ENCODE assay signal across 10 cellular contexts in the genomic region with DNA sequence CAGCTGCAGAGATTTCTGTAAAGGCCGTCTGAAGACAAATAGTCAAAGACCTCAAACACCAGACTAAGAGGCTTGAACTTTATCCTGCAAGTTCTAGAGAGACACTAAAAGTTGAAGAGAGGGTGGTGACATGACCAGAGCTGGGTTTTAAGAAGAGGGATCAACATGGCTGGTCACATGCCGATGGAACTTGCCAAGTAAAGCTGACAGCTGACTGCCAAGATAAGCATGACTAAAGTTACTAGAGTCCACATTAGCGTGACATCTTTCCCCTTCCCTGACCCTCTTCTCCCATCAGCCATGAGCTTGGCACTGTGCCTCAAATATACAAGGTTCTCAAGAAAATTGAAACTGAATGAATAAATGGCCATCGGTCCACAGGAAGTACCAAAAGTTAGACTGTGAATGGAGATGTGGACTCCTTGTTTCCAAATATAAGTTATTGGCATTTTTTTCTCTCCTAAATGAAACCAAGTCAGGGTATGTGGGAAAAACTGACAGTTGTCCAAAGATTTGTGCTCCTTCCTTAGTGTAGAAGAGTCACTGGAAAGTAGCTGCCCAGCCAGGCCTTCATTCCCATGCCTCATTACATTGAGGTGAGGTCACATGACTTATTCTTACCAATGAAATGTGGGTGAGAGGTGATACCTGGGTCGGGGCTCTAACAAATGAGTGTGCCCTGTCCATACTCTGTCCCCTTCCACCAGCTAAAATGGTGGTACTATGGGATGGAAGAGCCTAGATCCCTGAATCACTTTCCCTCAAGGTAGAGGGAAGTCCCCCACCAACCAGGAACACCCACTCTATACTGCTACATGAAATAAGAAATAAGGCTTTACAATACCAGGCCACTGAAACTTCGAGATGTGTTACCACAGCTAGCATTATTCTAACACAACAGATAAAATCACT. TPM values are rescaled to one million over a fixed set of nuclear protein-coding genes. Genes with fewer than 3 reads are reported as not detected.
DNase-seq lines count a peak whose midpoint lies in the region; ATAC-seq and TF ChIP-seq lines count a peak whose summit lies in the region.
"Had no signal": no experiment of that assay in that cellular context is flagged by ENCODE, and none has a peak within 500 bp of the region (broad histone marks: within the 10 kb centered on the region; RNA-seq: fewer than 3 reads in every experiment).

No MANE protein-coding gene starts in this region.

- H3K4me1 Mint-ChIP-seq in activated naive CD8-positive, alpha-beta T cell treated with anti-CD3 and anti-CD28 coated beads, Interleukin-2, amount 50 U/mL, for 24 hours, result peaks cover 48% of the 10 kb centered on the region
- peaks cover 22% of the 10 kb centered on the region for H3K4me1 Mint-ChIP-seq in mesothelial cell of epicardium

- no peaks in the 10 kb centered on the region for H3K9me2 ChIP-seq in SK-N-SH

- TF ChIP-seq CTCF in mesothelial cell of epicardium (IDR thresholded peaks at IDR 0.05; ENCODE audit: unreplicated experiment) (no peak), SK-N-SH (IDR thresholded peaks at IDR 0.05) (no peak)

- H4K20me1 ChIP-seq in SK-N-SH (ENCODE audit: insufficient read depth), result no peaks in the 10 kb centered on the region

- peaks cover 44% of the 10 kb centered on the region for H3K36me3 Mint-ChIP-seq in activated naive CD8-positive, alpha-beta T cell treated with anti-CD3 and anti-CD28 coated beads, Interleukin-2, amount 50 U/mL, for 24 hours (ENCODE audit: low read depth)
- H3K36me3 Mint-ChIP-seq in mesothelial cell of epicardium, result peaks cover 31% of the 10 kb centered on the region

- no peaks in the 10 kb centered on the region for H3K9me3 ChIP-seq in SK-N-SH

- no peak for TF ChIP-seq RAD21 in SK-N-SH (IDR thresholded peaks at IDR 0.05; ENCODE audit: low read length)

- ATAC-seq in activated naive CD8-positive, alpha-beta T cell treated with anti-CD3 and anti-CD28 coated beads, Interleukin-2, amount 50 U/mL, for 24 hours, result peak; percentile 77
- no peak for ATAC-seq in GM18520 (IDR thresholded peaks at IDR 0.05; ENCODE audit: unreplicated experiment)

- peak overlapping the region; percentile 39 for H3K27ac Mint-ChIP-seq in activated naive CD8-positive, alpha-beta T cell treated with anti-CD3 and anti-CD28 coated beads, Interleukin-2, amount 50 U/mL, for 24 hours
- no peak overlapping the region for H3K27ac Mint-ChIP-seq in mesothelial cell of epicardium

- no peak for TF ChIP-seq EP300 in SK-N-SH (IDR thresholded peaks at IDR 0.05; ENCODE audit: borderline replicate concordance in 1 of 2, low read depth in 1 of 2, low read length in 1 of 2)

- H3K4me3 ChIP-seq in skeletal muscle cell (ENCODE audit: low read depth, low read length), result no peak overlapping the region
- no peak overlapping the region for H3K4me3 ChIP-seq in SK-N-SH (ENCODE audit: low read depth in 2 of 2, low read length in 1 of 2)

- CTCF ChIA-PET in SK-N-SH (lab: Yijun Ruan, JAX), result interaction anchor here (1.9 to 7.6 kb wide), 3 partner anchors 10 to 15 kb away, joined by 8 to 61 read pairs (median 17); no protein-coding TSS in a partner anchor

- no peak overlapping the region for H3K4me3 Mint-ChIP-seq in activated naive CD8-positive, alpha-beta T cell treated with anti-CD3 and anti-CD28 coated beads, Interleukin-2, amount 50 U/mL, for 24 hours
- no peak overlapping the region for H3K4me3 Mint-ChIP-seq in mesothelial cell of epicardium

- H3K4me1 ChIP-seq in SK-N-SH (ENCODE audit: control insufficient read depth in 1 of 2, insufficient read depth in 2 of 2, low read depth in 1 of 2, low read length in 1 of 2), result peaks cover 13 to 27% of the 10 kb centered on the region in 2 experiments; a peak in 3 of 4 replicates

- no peaks in the 10 kb centered on the region for H3K9me3 Mint-ChIP-seq in activated naive CD8-positive, alpha-beta T cell treated with anti-CD3 and anti-CD28 coated beads, Interleukin-2, amount 50 U/mL, for 24 hours
- H3K9me3 Mint-ChIP-seq in mesothelial cell of epicardium, result peaks cover 5% of the 10 kb centered on the region

- H3F3A ChIP-seq in SK-N-SH (replicated peaks; ENCODE audit: insufficient read depth), result peaks cover 5% of the 10 kb centered on the region

- peaks cover 8 to 13% of the 10 kb centered on the region in 2 experiments for H3K36me3 ChIP-seq in SK-N-SH (replicated peaks in 1 of 2; ENCODE audit: control insufficient read depth in 1 of 2, insufficient read depth in 2 of 2, low read length in 1 of 2)

- DNase-seq in EH (ENCODE audit: low read depth) (peak; percentile 61), glomerular visceral epithelial cell (ENCODE audit: extremely low spot score) (peak; percentile 48), skeletal muscle cell (ENCODE audit: low read depth) (peak; percentile 56), NCI-H2171 treated with DMSO at 0.1 percent for 48 hours (lab: John Stamatoyannopoulos, UW) (no peak), mesothelial cell of epicardium (ENCODE audit: low spot score in 2 of 2, unreplicated experiment in 2 of 2) (no peak), SK-N-SH (no peak)
- DNase-seq in activated naive CD8-positive, alpha-beta T cell treated with anti-CD3 and anti-CD28 coated beads, Interleukin-2, amount 50 U/mL, for 24 hours, result no peak
- DNase-seq: DMS153, NCI-H69 had no signal

- no peaks in the 10 kb centered on the region for H3K27me3 ChIP-seq in SK-N-SH (ENCODE audit: insufficient read depth)

- 86% methylated on average over 6 of the region's 6 CpGs for WGBS in SK-N-SH (ENCODE audit: low lambda C conversion rate)

- no peak overlapping the region for H3K9ac ChIP-seq in SK-N-SH

- no peaks in the 10 kb centered on the region for H3K27me3 Mint-ChIP-seq in activated naive CD8-positive, alpha-beta T cell treated with anti-CD3 and anti-CD28 coated beads, Interleukin-2, amount 50 U/mL, for 24 hours
- no peaks in the 10 kb centered on the region for H3K27me3 Mint-ChIP-seq in mesothelial cell of epicardium (ENCODE audit: low read depth)

- peaks cover 51% of the 10 kb centered on the region for H3K79me2 ChIP-seq in SK-N-SH (ENCODE audit: insufficient read depth)

- no peak overlapping the region for H2AFZ ChIP-seq in SK-N-SH (ENCODE audit: low read depth)

- no peak overlapping the region for H3K4me2 ChIP-seq in SK-N-SH

- POLR2A ChIA-PET in SK-N-SH (lab: Yijun Ruan, JAX), result interaction anchor here (0.8 kb wide), 1 partner anchor 12 kb away, joined by 4 read pairs; no protein-coding TSS in a partner anchor

- H3K27ac ChIP-seq in SK-N-SH (ENCODE audit: low read depth in 2 of 2, low read length in 1 of 2), result no peak overlapping the region

TF ChIP-seq in SK-N-SH, 30 proteins besides CTCF, POLR2A, EP300 and RAD21 (continues in another document):
- TF ChIP-seq TAF1 (IDR thresholded peaks at IDR 0.05; ENCODE audit: borderline replicate concordance, low read depth, low read length), result no peak
- no peak for TF ChIP-seq MXI1 (IDR thresholded peaks at IDR 0.05; ENCODE audit: low read depth, low read length)
- TF ChIP-seq, protein P1, sequence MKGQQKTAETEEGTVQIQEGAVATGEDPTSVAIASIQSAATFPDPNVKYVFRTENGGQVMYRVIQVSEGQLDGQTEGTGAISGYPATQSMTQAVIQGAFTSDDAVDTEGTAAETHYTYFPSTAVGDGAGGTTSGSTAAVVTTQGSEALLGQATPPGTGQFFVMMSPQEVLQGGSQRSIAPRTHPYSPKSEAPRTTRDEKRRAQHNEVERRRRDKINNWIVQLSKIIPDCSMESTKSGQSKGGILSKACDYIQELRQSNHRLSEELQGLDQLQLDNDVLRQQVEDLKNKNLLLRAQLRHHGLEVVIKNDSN (IDR thresholded peaks at IDR 0.05; ENCODE audit: borderline replicate concordance, low read depth), result no peak
- TF ChIP-seq EZH2phosphoT487 (IDR thresholded peaks at IDR 0.05; ENCODE audit: borderline replicate concordance, low read depth), result no peak
- TF ChIP-seq RXRA (IDR thresholded peaks at IDR 0.05; ENCODE audit: borderline replicate concordance, low read depth), result no peak
- TF ChIP-seq YY1 (IDR thresholded peaks at IDR 0.05; ENCODE audit: low read depth), result no peak
- TF ChIP-seq RFX5 (IDR thresholded peaks at IDR 0.05; ENCODE audit: low read length), result no peak
- TF ChIP-seq GATA2 (CRISPR knock-in tag; IDR thresholded peaks at IDR 0.05), result no peak
- TF ChIP-seq, protein P2, sequence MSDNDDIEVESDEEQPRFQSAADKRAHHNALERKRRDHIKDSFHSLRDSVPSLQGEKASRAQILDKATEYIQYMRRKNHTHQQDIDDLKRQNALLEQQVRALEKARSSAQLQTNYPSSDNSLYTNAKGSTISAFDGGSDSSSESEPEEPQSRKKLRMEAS (IDR thresholded peaks at IDR 0.05; ENCODE audit: low read depth), result no peak
- no peak for TF ChIP-seq JUND (IDR thresholded peaks at IDR 0.05)
- TF ChIP-seq ELF1 (IDR thresholded peaks at IDR 0.05), result no peak
- no peak for TF ChIP-seq NFIC (IDR thresholded peaks at IDR 0.05; ENCODE audit: borderline replicate concordance)
- TF ChIP-seq MEF2A (IDR thresholded peaks at IDR 0.05; ENCODE audit: borderline replicate concordance, low read depth), result no peak
- TF ChIP-seq GABPA (IDR thresholded peaks at IDR 0.05; ENCODE audit: low read depth), result no peak
- TF ChIP-seq, protein P3, sequence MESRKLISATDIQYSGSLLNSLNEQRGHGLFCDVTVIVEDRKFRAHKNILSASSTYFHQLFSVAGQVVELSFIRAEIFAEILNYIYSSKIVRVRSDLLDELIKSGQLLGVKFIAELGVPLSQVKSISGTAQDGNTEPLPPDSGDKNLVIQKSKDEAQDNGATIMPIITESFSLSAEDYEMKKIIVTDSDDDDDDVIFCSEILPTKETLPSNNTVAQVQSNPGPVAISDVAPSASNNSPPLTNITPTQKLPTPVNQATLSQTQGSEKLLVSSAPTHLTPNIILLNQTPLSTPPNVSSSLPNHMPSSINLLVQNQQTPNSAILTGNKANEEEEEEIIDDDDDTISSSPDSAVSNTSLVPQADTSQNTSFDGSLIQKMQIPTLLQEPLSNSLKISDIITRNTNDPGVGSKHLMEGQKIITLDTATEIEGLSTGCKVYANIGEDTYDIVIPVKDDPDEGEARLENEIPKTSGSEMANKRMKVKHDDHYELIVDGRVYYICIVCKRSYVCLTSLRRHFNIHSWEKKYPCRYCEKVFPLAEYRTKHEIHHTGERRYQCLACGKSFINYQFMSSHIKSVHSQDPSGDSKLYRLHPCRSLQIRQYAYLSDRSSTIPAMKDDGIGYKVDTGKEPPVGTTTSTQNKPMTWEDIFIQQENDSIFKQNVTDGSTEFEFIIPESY (IDR thresholded peaks at IDR 0.05; ENCODE audit: borderline replicate concordance, low read depth), result no peak

RNA-seq across cellular contexts. Expression of a gene that starts 24.4 kb away (rescaled TPM):
- total RNA-seq in mesothelial cell of epicardium, result 85.6 to 88.7 TPM (median 87.7 TPM) in 3 replicates
- 167 and 190 TPM in 2 replicates for polyA plus RNA-seq in SK-N-SH (2012; rRNA removed)
- polyA plus RNA-seq in SK-N-SH (2012; cell fraction: cytosol; rRNA removed), result 122 and 146 TPM in 2 replicates
- 264 and 305 TPM in 2 replicates for polyA plus RNA-seq in SK-N-SH (2012; cell fraction: nucleus; rRNA removed)

Comparison
In these comparisons a context has a peak if more than half of its experiments do, and no peak if none do; other contexts are left out.
1. DNase-seq: peak in EH (single experiment), glomerular visceral epithelial cell (single experiment) and skeletal muscle cell (single experiment); none in activated naive CD8-positive, alpha-beta T cell treated with anti-CD3 and anti-CD28 coated beads, Interleukin-2, amount 50 U/mL, for 24 hours (single experiment), NCI-H2171 treated with DMSO at 0.1 percent for 48 hours (single experiment), mesothelial cell of epicardium (0 of 2) and SK-N-SH (single experiment).